8 cellular contexts compared by ENCODE assay signal in the genomic region with DNA sequence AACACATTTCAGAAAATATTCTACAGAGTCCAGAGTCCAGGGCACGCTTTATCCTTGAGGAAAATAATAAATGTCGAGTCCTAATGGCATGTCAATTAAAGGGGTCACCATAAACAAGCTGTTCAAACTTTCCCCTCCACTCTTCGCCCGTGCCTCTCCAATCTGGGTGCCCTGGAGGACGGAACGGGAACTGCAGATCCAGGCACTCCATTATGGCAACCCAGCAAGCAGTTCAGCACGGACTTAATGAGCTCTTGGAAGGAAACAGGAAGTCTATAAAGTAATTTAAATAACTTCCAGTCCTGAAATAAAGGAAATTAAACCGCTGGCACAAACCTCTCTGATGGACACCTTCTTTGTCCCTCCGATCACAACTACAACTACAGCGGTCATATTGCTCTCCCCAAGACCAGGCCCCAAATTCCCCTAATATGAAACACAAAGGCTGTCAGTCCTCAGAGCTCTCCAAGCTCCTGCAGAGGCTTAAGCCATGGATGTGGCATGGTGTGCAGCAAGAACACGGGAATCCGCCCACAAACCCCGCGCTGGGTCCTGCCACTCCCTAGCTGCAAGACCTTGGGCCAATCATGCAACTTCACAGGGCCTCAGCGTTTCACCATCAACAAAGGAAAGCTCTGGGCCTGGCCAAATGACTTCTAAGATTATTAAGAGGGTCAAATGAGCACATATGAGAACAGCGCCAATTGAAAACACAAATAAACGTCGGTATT. TPM values are rescaled to one million over a fixed set of nuclear protein-coding genes. Genes with fewer than 3 reads are reported as not detected.
DNase-seq lines count a peak whose midpoint lies in the region; ATAC-seq and TF ChIP-seq lines count a peak whose summit lies in the region.
"Had no signal": no experiment of that assay in that cellular context is flagged by ENCODE, and none has a peak within 500 bp of the region (broad histone marks: within the 10 kb centered on the region; RNA-seq: fewer than 3 reads in every experiment).

No MANE protein-coding gene starts in this region.

- no peaks in the 10 kb centered on the region for H3K9me3 ChIP-seq in ascending aorta

- peak; percentile 41 for DNase-seq in Daoy (ENCODE audit: low read depth)
- DNase-seq in ascending aorta (ENCODE audit: low spot score in 2 of 2): peak in 1 of 2 donors; percentile 59
- DNase-seq in nephron progenitor cell: peak; percentile 57
- DNase-seq in GDM1 (lab: John Stamatoyannopoulos, UW): no peak
- no peak for DNase-seq in NCI-H2029 treated with DMSO at 0.1 percent for 48 hours (lab: John Stamatoyannopoulos, UW)
- DNase-seq in amniotic stem cell (lab: John Stamatoyannopoulos, UW): no peak
- DNase-seq: activated T-cell treated with anti-CD3 and anti-CD28 coated beads, Interleukin-2, amount 50 U/mL, for 24 hours had no signal

- peak overlapping the region; percentile 73 for H3K27ac Mint-ChIP-seq in nephron progenitor cell
- H3K27ac Mint-ChIP-seq: activated T-cell treated with anti-CD3 and anti-CD28 coated beads, Interleukin-2, amount 50 U/mL, for 24 hours had no signal

- H3K4me3 ChIP-seq in ascending aorta: no peak overlapping the region

- ATAC-seq in HG03175 (IDR thresholded peaks at IDR 0.05; ENCODE audit: unreplicated experiment): peak; percentile 56

- no peak overlapping the region for H3K4me3 Mint-ChIP-seq in nephron progenitor cell
- H3K4me3 Mint-ChIP-seq: activated T-cell treated with anti-CD3 and anti-CD28 coated beads, Interleukin-2, amount 50 U/mL, for 24 hours had no signal

- TF ChIP-seq CTCF in ascending aorta (IDR thresholded peaks at IDR 0.05): peak in 2 of 3 experiments; percentile 28 to 34
- peak; percentile 59 for TF ChIP-seq CTCF in nephron progenitor cell (IDR thresholded peaks at IDR 0.05)

- no peaks in the 10 kb centered on the region for H3K27me3 ChIP-seq in ascending aorta

- intact Hi-C loops in ascending aorta (cut with DNase I): no loop called here

- no peak overlapping the region for H3K27ac ChIP-seq in ascending aorta

- H3K36me3 ChIP-seq in ascending aorta: no peaks in the 10 kb centered on the region

- peaks cover under 1% of the 10 kb centered on the region for H3K9me3 Mint-ChIP-seq in nephron progenitor cell
- H3K9me3 Mint-ChIP-seq: activated T-cell treated with anti-CD3 and anti-CD28 coated beads, Interleukin-2, amount 50 U/mL, for 24 hours had no signal

- H3K27me3 Mint-ChIP-seq in nephron progenitor cell (ENCODE audit: low read depth, poor library complexity): peaks cover 5% of the 10 kb centered on the region
- H3K27me3 Mint-ChIP-seq: activated T-cell treated with anti-CD3 and anti-CD28 coated beads, Interleukin-2, amount 50 U/mL, for 24 hours had no signal

- H3K4me1 Mint-ChIP-seq in nephron progenitor cell: peaks cover 82% of the 10 kb centered on the region

- H3K4me1 ChIP-seq in ascending aorta: peaks cover 4 to 38% of the 10 kb centered on the region in 2 donors

- H3K36me3 Mint-ChIP-seq in nephron progenitor cell (ENCODE audit: low read depth): peaks cover 13% of the 10 kb centered on the region

RNA-seq across cellular contexts. Expression of a gene that starts 52.6 kb away (rescaled TPM):
- 1.5 and 2.0 TPM in 2 replicates for total RNA-seq in Daoy (2014; rRNA removed; shearing (Covaris generic))
- total RNA-seq in ascending aorta: 34.8 TPM

Comparison
In these comparisons a context has a peak if more than half of its experiments do, and no peak if none do; other contexts are left out.
1. DNase-seq: peak in Daoy (single experiment) and nephron progenitor cell (single experiment); none in GDM1 (single experiment), NCI-H2029 treated with DMSO at 0.1 percent for 48 hours (single experiment) and amniotic stem cell (single experiment).
2. RNA of a gene that starts 52.6 kb away (total RNA-seq): 34.8 TPM in ascending aorta (single experiment); 1.5 to 2.0 TPM in Daoy; every median in the first group is over 10 times any median in the second.